ENCODE assay signal across 22 cellular contexts in genomic region chr7:50799873-50800272, GRCh38. TPM values are rescaled to one million over a fixed set of nuclear protein-coding genes. Genes with fewer than 3 reads are reported as not detected.
A peak's percentile ranks its signal among the peaks of the same experiment; 100 is the strongest.
DNase-seq lines count a peak whose midpoint lies in the region; ATAC-seq, FAIRE-seq and TF ChIP-seq lines count a peak whose summit lies in the region.
"Had no signal": no experiment of that assay in that cellular context is flagged by ENCODE, and none has a peak within 500 bp of the region (broad histone marks: within the 10 kb centered on the region; RNA-seq: fewer than 3 reads in every experiment).

No MANE protein-coding gene starts in this region.

- no peak for TF ChIP-seq RAD21 in H1 (IDR thresholded peaks at IDR 0.05 in 1 of 2, conservative IDR thresholded peaks at IDR 0.05 in 1 of 2; ENCODE audit: low read depth in 2 of 2, low read length in 2 of 2)

- H3K4me3 ChIP-seq in heart left ventricle: no peak overlapping the region
- H3K4me3 ChIP-seq in H7 (ENCODE audit: insufficient read depth, low read depth, low read length): no peak overlapping the region
- H3K4me3 ChIP-seq in H1 (ENCODE audit: extremely low read depth in 1 of 4, insufficient read depth in 2 of 4, low read depth in 3 of 4, low read length in 4 of 4): no peak overlapping the region
- H3K4me3 ChIP-seq: A549; BLaER1 treated with 17β-estradiol and CSF1 and Interleukin-3, amounts not matched to agents 10 nM and 100 nM had no signal

- H3K23me2 ChIP-seq in H1 (ENCODE audit: low read depth, low read length): no peaks in the 10 kb centered on the region

- no peak for TF ChIP-seq EP300 in H1 (IDR thresholded peaks at IDR 0.05; ENCODE audit: borderline replicate concordance in 1 of 2, low read depth in 2 of 2, low read length in 2 of 2)

- no peak overlapping the region for H3K14ac ChIP-seq in H1 (ENCODE audit: insufficient read length)

- H3K27ac ChIP-seq in heart left ventricle (no peak overlapping the region), H1 (ENCODE audit: low read depth, low read length) (no peak overlapping the region)
- H3K27ac ChIP-seq: 22Rv1; A549; BLaER1 treated with 17β-estradiol and CSF1 and Interleukin-3, amounts not matched to agents 10 nM and 100 nM; C4-2B had no signal

- no peak overlapping the region for H2AK5ac ChIP-seq in H1 (ENCODE audit: low read depth, low read length)

- no peak overlapping the region for H3K27ac Mint-ChIP-seq in activated CD8-positive, alpha-beta T cell treated with anti-CD3 and anti-CD28 coated beads, Interleukin-2, amount 10 ng/mL, durations not matched to agents 7 days and 5 days
- H3K27ac Mint-ChIP-seq: B cell; CD4-positive, alpha-beta T cell; CD8-positive, alpha-beta T cell had no signal

- TF ChIP-seq CTCF in heart left ventricle (IDR thresholded peaks at IDR 0.05) (no peak), H1 (IDR thresholded peaks at IDR 0.05; ENCODE audit: control extremely low read depth in 1 of 3, insufficient read depth in 1 of 3, low read depth in 1 of 3, low read length in 3 of 3) (no peak)

- peak overlapping the region; percentile 49; the same call in 1 of the 2 replicates for H2BK15ac ChIP-seq in H1 (ENCODE audit: low read length)

- no peak overlapping the region for H3K4me2 ChIP-seq in H1 (ENCODE audit: insufficient read depth in 1 of 2, low read depth in 2 of 2, low read length in 2 of 2)
- H3K4me2 ChIP-seq: A549; BLaER1 treated with 17β-estradiol and CSF1 and Interleukin-3, amounts not matched to agents 10 nM and 100 nM had no signal

- H2BK5ac ChIP-seq in H1 (ENCODE audit: low read depth, low read length): no peak overlapping the region

- no peaks in the 10 kb centered on the region for H3K79me2 ChIP-seq in H1 (ENCODE audit: control insufficient read depth in 1 of 2, insufficient read depth in 2 of 2, low read length in 2 of 2)

- H3K36me3 ChIP-seq in heart left ventricle: no peaks in the 10 kb centered on the region
- H3K36me3 ChIP-seq in H7 (replicated peaks; ENCODE audit: control insufficient read depth, insufficient read depth, low read length): no peaks in the 10 kb centered on the region
- H3K36me3 ChIP-seq in H1 (ENCODE audit: control insufficient read depth in 2 of 4, insufficient read depth in 4 of 4, low read length in 3 of 4): no peaks in the 10 kb centered on the region
- H3K36me3 ChIP-seq: BLaER1 treated with 17β-estradiol and CSF1 and Interleukin-3, amounts not matched to agents 10 nM and 100 nM had no signal

- POLR2A ChIA-PET in H1 (lab: Charles Lee; ENCODE audit: partially characterized antibody): interaction anchor here (1.1 to 1.5 kb wide), 2 partner anchors 12 to 47 kb away, joined by 3 to 4 read pairs; no protein-coding TSS in a partner anchor
- POLR2A ChIA-PET in activated CD8-positive, alpha-beta T cell treated with anti-CD3 and anti-CD28 coated beads, Interleukin-2, amount 10 ng/mL, durations not matched to agents 7 days and 5 days (lab: Charles Lee): no interaction called here

- H4K5ac ChIP-seq in H1 (ENCODE audit: insufficient read length, low read depth, low read length): no peak overlapping the region

- H2AFZ ChIP-seq in H1 (ENCODE audit: low read length): no peak overlapping the region

- peaks cover 29% of the 10 kb centered on the region for H3K27me3 Mint-ChIP-seq in activated CD8-positive, alpha-beta T cell treated with anti-CD3 and anti-CD28 coated beads, Interleukin-2, amount 10 ng/mL, durations not matched to agents 7 days and 5 days (ENCODE audit: low read depth)

- no peak overlapping the region for H3K56ac ChIP-seq in H1 (replicated peaks; ENCODE audit: insufficient read length, low read depth, low read length)

- WGBS in heart left ventricle, 4 donors: 69 to 80% (median 74%) methylated on average over 8 of the region's 8 CpGs
- 87% methylated on average over 8 of the region's 8 CpGs; no CpG with 5 or more reads in 1 of the 2 experiments for WGBS in H1 (ENCODE audit: extremely low coverage in 1 of 2, insufficient coverage in 1 of 2, insufficient read length in 1 of 2, insufficient replicate concordance in 2 of 2, low coverage in 1 of 2, low lambda C conversion rate in 2 of 2, missing lambda C conversion rate in 1 of 2), 2 experiments

- H3K23ac ChIP-seq in H1 (ENCODE audit: insufficient read length): no peak overlapping the region

- 0 out of 2 replicates have a peak overlapping the region, but pooled peaks have one; percentile 42 for H2BK12ac ChIP-seq in H1 (ENCODE audit: low read depth, low read length)

- H2BK120ac ChIP-seq in H1 (replicated peaks; ENCODE audit: low read depth, low read length): no peak overlapping the region

- H3K4ac ChIP-seq in H1 (replicated peaks; ENCODE audit: insufficient read length, low read depth, low read length): no peak overlapping the region

- no peak for TF ChIP-seq POLR2A in heart left ventricle (IDR thresholded peaks at IDR 0.05)
- no peak for TF ChIP-seq POLR2A in H1 (IDR thresholded peaks at IDR 0.05; ENCODE audit: control extremely low read depth in 1 of 2, low read depth in 2 of 2, low read length in 2 of 2)

- H2BK20ac ChIP-seq in H1 (ENCODE audit: low read length): no peak overlapping the region

- peaks cover 6% of the 10 kb centered on the region for H3K4me1 Mint-ChIP-seq in activated CD8-positive, alpha-beta T cell treated with anti-CD3 and anti-CD28 coated beads, Interleukin-2, amount 10 ng/mL, durations not matched to agents 7 days and 5 days (ENCODE audit: low read depth)
- H3K4me1 Mint-ChIP-seq: B cell had no signal

- no peaks in the 10 kb centered on the region for H3K36me3 Mint-ChIP-seq in activated CD8-positive, alpha-beta T cell treated with anti-CD3 and anti-CD28 coated beads, Interleukin-2, amount 10 ng/mL, durations not matched to agents 7 days and 5 days (ENCODE audit: low read depth)
- H3K36me3 Mint-ChIP-seq: CD8-positive, alpha-beta T cell had no signal

- H4K8ac ChIP-seq in H1 (ENCODE audit: extremely low read depth, insufficient read depth, low read length): no peak overlapping the region

- no peak overlapping the region for H3K18ac ChIP-seq in H1 (ENCODE audit: extremely low read depth, low read length)

- H3K4me1 ChIP-seq in heart left ventricle (peaks cover 0 to 10% (median 0%) of the 10 kb centered on the region in 12 donors), H1 (replicated peaks in 1 of 4; ENCODE audit: control insufficient read depth in 3 of 4, insufficient read depth in 4 of 4, low read length in 3 of 4) (peaks cover 0 to 4% (median 0%) of the 10 kb centered on the region in 4 experiments; a peak in 3 of 7 replicates)
- H3K4me1 ChIP-seq: Caco-2 had no signal

- no peak overlapping the region for H4K91ac ChIP-seq in H1 (replicated peaks; ENCODE audit: insufficient read length, low read length)

- no peak for FAIRE-seq in H1 (lab: Jason Lieb, UNC)
- FAIRE-seq: A549, D721Med, G401.6, GM12892, GM18507 had no signal

- intact Hi-C loops in heart left ventricle (cut with DNase I) (loop anchor here in 2 of 10 donors (10.0 kb wide), 2 partner anchors 265 to 345 kb away; no protein-coding TSS in a partner anchor), Right ventricle myocardium superior (cut with DNase I) (loop anchor here (10.0 kb wide), 1 partner anchor 265 kb away; no protein-coding TSS in a partner anchor)

- CTCF ChIA-PET in H1 (lab: Charles Lee; ENCODE audit: partially characterized antibody): interaction anchor here (1.3 to 1.4 kb wide), 2 partner anchors 12 to 201 kb away, joined by 5 read pairs; no protein-coding TSS in a partner anchor
- CTCF ChIA-PET in activated CD8-positive, alpha-beta T cell treated with anti-CD3 and anti-CD28 coated beads, Interleukin-2, amount 10 ng/mL, durations not matched to agents 7 days and 5 days (lab: Charles Lee): interaction anchor here (1.4 kb wide), 1 partner anchor 363 kb away, joined by 3 read pairs; no protein-coding TSS in a partner anchor

- ATAC-seq in heart left ventricle (peak in 3 of 4 donors; percentile 21 to 57 (median 40)), Right ventricle myocardium superior (ENCODE audit: poor library complexity) (no peak)
- no peak for ATAC-seq in activated CD8-positive, alpha-beta T cell treated with anti-CD3 and anti-CD28 coated beads, Interleukin-2, amount 10 ng/mL, durations not matched to agents 7 days and 5 days
- no peak for ATAC-seq in activated CD4-positive, CD25-positive, alpha-beta regulatory T cell treated with anti-CD3 and anti-CD28 coated beads, Interleukin-2, amount 50 U/mL, for 24 hours
- ATAC-seq: A549; CD8-positive, alpha-beta T cell had no signal

- no peak overlapping the region for H3K4me3 Mint-ChIP-seq in activated CD8-positive, alpha-beta T cell treated with anti-CD3 and anti-CD28 coated beads, Interleukin-2, amount 10 ng/mL, durations not matched to agents 7 days and 5 days
- H3K4me3 Mint-ChIP-seq: B cell; CD4-positive, alpha-beta T cell; CD8-positive, alpha-beta T cell had no signal

- H3K9ac ChIP-seq in H1 (replicated peaks in 1 of 4; ENCODE audit: extremely low read depth in 1 of 4, low read depth in 3 of 4, low read length in 3 of 4): no peak overlapping the region
- H3K9ac ChIP-seq: BLaER1 treated with 17β-estradiol and CSF1 and Interleukin-3, amounts not matched to agents 10 nM and 100 nM had no signal

- H4K20me1 ChIP-seq in H1 (replicated peaks in 1 of 2; ENCODE audit: control insufficient read depth in 1 of 2, insufficient read depth in 2 of 2, low read length in 2 of 2): no peaks in the 10 kb centered on the region
- H4K20me1 ChIP-seq: BLaER1 treated with 17β-estradiol and CSF1 and Interleukin-3, amounts not matched to agents 10 nM and 100 nM had no signal

- no peaks in the 10 kb centered on the region for H3K9me3 Mint-ChIP-seq in activated CD8-positive, alpha-beta T cell treated with anti-CD3 and anti-CD28 coated beads, Interleukin-2, amount 10 ng/mL, durations not matched to agents 7 days and 5 days (ENCODE audit: insufficient read depth)
- H3K9me3 Mint-ChIP-seq: CD4-positive, alpha-beta T cell had no signal

- H3K27me3 ChIP-seq in heart left ventricle: no peaks in the 10 kb centered on the region
- peaks cover 6% of the 10 kb centered on the region; the same call in 1 of the 2 replicates for H3K27me3 ChIP-seq in H7 (ENCODE audit: control insufficient read depth, insufficient read depth, low read length)
- peaks cover 0 to 7% (median 7%) of the 10 kb centered on the region in 4 experiments; a peak in 6 of 7 replicates for H3K27me3 ChIP-seq in H1 (replicated peaks in 1 of 4; ENCODE audit: control insufficient read depth in 3 of 4, extremely low read depth in 1 of 4, insufficient read depth in 3 of 4, low read length in 3 of 4)
- H3K27me3 ChIP-seq: BLaER1 treated with 17β-estradiol and CSF1 and Interleukin-3, amounts not matched to agents 10 nM and 100 nM had no signal

- H3K9me3 ChIP-seq in heart left ventricle: no peaks in the 10 kb centered on the region
- H3K9me3 ChIP-seq in H1 (ENCODE audit: insufficient read depth in 2 of 2, low read depth in 1 of 2, low read length in 1 of 2): peaks cover 3% of the 10 kb centered on the region in 2 experiments; a peak in 2 of 4 replicates
- H3K9me3 ChIP-seq: Caco-2 had no signal

- H3K79me1 ChIP-seq in H1 (ENCODE audit: low read depth, low read length): no peaks in the 10 kb centered on the region

- DNase-seq in heart left ventricle: no peak
- DNase-seq in Right ventricle myocardium superior: no peak
- DNase-seq in H7: peak; percentile 6
- DNase-seq in H1 (ENCODE audit: low read depth in 1 of 2, low spot score in 2 of 2): no peak
- no peak for DNase-seq in activated CD8-positive, alpha-beta T cell treated with anti-CD3 and anti-CD28 coated beads, Interleukin-2, amount 10 ng/mL, durations not matched to agents 7 days and 5 days
- DNase-seq: AML-193; Caco-2; Calu3; CD4-positive, alpha-beta T cell; CD8-positive, alpha-beta T cell; DMS79 treated with DMSO at 0.1 percent for 48 hours; GF-D8 had no signal

RNA-seq across cellular contexts. Expression of gene GRB10, which starts 17.2 kb away (rescaled TPM):
- total RNA-seq in heart left ventricle: 10 to 100 TPM; 20.4 to 38.2 (median 29.1) TPM
- polyA plus RNA-seq in heart left ventricle: 10 to 100 TPM; 14.7 to 21.1 TPM
- 32.2 TPM for total RNA-seq in Right ventricle myocardium superior
- total RNA-seq in H7 (2014; rRNA removed; shearing (Covaris generic)): 92.9 and 110 TPM in 2 replicates
- total RNA-seq in H1 (2021; fragmentation: NEBNext Ultra II Directional; extraction: Animal tissue kit (Norgen Biotek cat#: 25700)): 92.6 and 97.0 TPM in 2 replicates
- polyA plus RNA-seq in H1 (2011; rRNA removed): 35.7 TPM in 2 replicates
- 32.1 TPM for polyA plus RNA-seq in H1 (2011; cell fraction: cytosol; rRNA removed)
- 65.7 TPM for polyA plus RNA-seq in H1 (2011; cell fraction: nucleus; rRNA removed)
- 66.8 to 75.8 TPM (median 74.0 TPM) in 4 replicates for polyA plus RNA-seq in H1 (2012, experiment 1 of 2)
- 36.3 TPM for polyA plus RNA-seq in H1 (2012, experiment 2 of 2)
- 32.9 TPM for polyA plus RNA-seq in H1 (2013, experiment 1 of 2)
- polyA plus RNA-seq in H1 (2013, experiment 2 of 2): 33.9 TPM
- polyA minus RNA-seq in H1 (2011; rRNA and poly(A)+ RNA removed): 74.5 and 77.8 TPM in 2 replicates
- 60.0 TPM for polyA minus RNA-seq in H1 (2011; cell fraction: cytosol; rRNA and poly(A)+ RNA removed)
- 111 TPM for polyA minus RNA-seq in H1 (2011; cell fraction: nucleus; rRNA and poly(A)+ RNA removed)
- 1 to 10 TPM; 6.3 to 6.6 TPM for total RNA-seq in activated CD8-positive, alpha-beta T cell treated with anti-CD3 and anti-CD28 coated beads, Interleukin-2, amount 10 ng/mL, durations not matched to agents 7 days and 5 days
- total RNA-seq: B cell had no signal

Comparison
In these comparisons a context has a peak if more than half of its experiments do, and no peak if none do; other contexts are left out.
1. ATAC-seq: peak in heart left ventricle (3 of 4); none in Right ventricle myocardium superior (single experiment), activated CD8-positive, alpha-beta T cell treated with anti-CD3 and anti-CD28 coated beads, Interleukin-2, amount 10 ng/mL, durations not matched to agents 7 days and 5 days (single experiment) and activated CD4-positive, CD25-positive, alpha-beta regulatory T cell treated with anti-CD3 and anti-CD28 coated beads, Interleukin-2, amount 50 U/mL, for 24 hours (0 of 2).